Comparison of ENCODE assay signal across 1 cellular context in genomic region chr2:215833531-215834162, GRCh38.
TF ChIP-seq lines count a peak whose summit lies in the region.

No MANE protein-coding gene starts in this region.

TF ChIP-seq in HepG2, 621 proteins besides CTCF, POLR2A, EP300 and RAD21 (continued from another document and continues in another):
- TF ChIP-seq SSRP1 (CRISPR knock-in tag; IDR thresholded peaks at IDR 0.05) (no peak), ZSCAN21 (CRISPR knock-in tag; IDR thresholded peaks at IDR 0.05; ENCODE audit: borderline replicate concordance) (0 out of 2 replicates have a peak, but pooled peaks have one; percentile 56), ZKSCAN8 (CRISPR knock-in tag; IDR thresholded peaks at IDR 0.05; ENCODE audit: borderline replicate concordance) (peak; percentile 95; the same call in 1 of the 2 replicates), ZBTB49 (CRISPR knock-in tag; IDR thresholded peaks at IDR 0.05; ENCODE audit: borderline replicate concordance) (no peak), KDM1A (CRISPR knock-in tag; IDR thresholded peaks at IDR 0.05) (0 out of 2 replicates have a peak, but pooled peaks have one; percentile 68), REXO4 (CRISPR knock-in tag; IDR thresholded peaks at IDR 0.05; ENCODE audit: borderline replicate concordance) (no peak), DPF2 (CRISPR knock-in tag; IDR thresholded peaks at IDR 0.05; ENCODE audit: borderline replicate concordance, low read depth) (peak; percentile 96), KLF12 (CRISPR knock-in tag; IDR thresholded peaks at IDR 0.05; ENCODE audit: borderline replicate concordance) (no peak), TCF7L2 (IDR thresholded peaks at IDR 0.05; ENCODE audit: low read depth, low read length) (no peak), THRA (CRISPR knock-in tag; IDR thresholded peaks at IDR 0.05; ENCODE audit: borderline replicate concordance) (peak; percentile 95), RBM22 (optimal IDR thresholded peaks at IDR 0.05; ENCODE audit: low read length) (no peak), ARNT2 (CRISPR knock-in tag; IDR thresholded peaks at IDR 0.05; ENCODE audit: low read depth) (no peak; the same call in 1 of the 2 replicates), ZNF451 (CRISPR knock-in tag; IDR thresholded peaks at IDR 0.05) (no peak), POLR2AphosphoS2 (IDR thresholded peaks at IDR 0.05; ENCODE audit: low read depth, low read length) (no peak), ZNF616 (CRISPR knock-in tag; IDR thresholded peaks at IDR 0.05; ENCODE audit: low read depth) (no peak), LCORL (IDR thresholded peaks at IDR 0.05) (peak; percentile 88), LCORL (CRISPR knock-in tag; IDR thresholded peaks at IDR 0.05) (peak; percentile 74), HOXA7 (CRISPR knock-in tag; IDR thresholded peaks at IDR 0.05) (no peak), PCBP1 (IDR thresholded peaks at IDR 0.05; ENCODE audit: borderline replicate concordance, low read depth, low read length) (no peak), ZSCAN9 (CRISPR knock-in tag; IDR thresholded peaks at IDR 0.05; ENCODE audit: borderline replicate concordance) (peak; percentile 94), ZNF205 (CRISPR knock-in tag; IDR thresholded peaks at IDR 0.05) (peak; percentile 71; the same call in 1 of the 2 replicates), ZNF446 (CRISPR knock-in tag; IDR thresholded peaks at IDR 0.05) (no peak), KDM6A (CRISPR knock-in tag; IDR thresholded peaks at IDR 0.05; ENCODE audit: low read depth) (peak; percentile 78), ZNF816 (CRISPR knock-in tag; IDR thresholded peaks at IDR 0.05; ENCODE audit: borderline replicate concordance) (peak; percentile 96; the same call in 1 of the 2 replicates), ZNF563 (CRISPR knock-in tag; IDR thresholded peaks at IDR 0.05) (no peak), NFYB (CRISPR knock-in tag; IDR thresholded peaks at IDR 0.05) (no peak), ZNF792 (CRISPR knock-in tag; IDR thresholded peaks at IDR 0.05) (peak; percentile 99), ZNF224 (CRISPR knock-in tag; IDR thresholded peaks at IDR 0.05) (no peak), ZNF546 (CRISPR knock-in tag; conservative IDR thresholded peaks at IDR 0.05) (no peak), CENPT (CRISPR knock-in tag; IDR thresholded peaks at IDR 0.05; ENCODE audit: low read depth) (no peak), U2AF2 (IDR thresholded peaks at IDR 0.05; ENCODE audit: low read depth, low read length) (no peak), TEAD3 (CRISPR knock-in tag; optimal IDR thresholded peaks at IDR 0.05; ENCODE audit: borderline replicate concordance) (peak; percentile 71), HOXA3 (CRISPR knock-in tag; IDR thresholded peaks at IDR 0.05) (peak; percentile 67), ZNF878 (CRISPR knock-in tag; IDR thresholded peaks at IDR 0.05) (peak; percentile 70; the same call in 1 of the 2 replicates), ZNF407 (CRISPR knock-in tag; IDR thresholded peaks at IDR 0.05; ENCODE audit: not compliant biosample characterization) (no peak), IRF2 (CRISPR knock-in tag; IDR thresholded peaks at IDR 0.05) (peak; percentile 95), ZNF720 (CRISPR knock-in tag; IDR thresholded peaks at IDR 0.05) (no peak), BRD4 (CRISPR knock-in tag; IDR thresholded peaks at IDR 0.05) (peak; percentile 70; the same call in 1 of the 2 replicates), HOXD1 (CRISPR knock-in tag; IDR thresholded peaks at IDR 0.05) (no peak), NFIC (IDR thresholded peaks at IDR 0.05; ENCODE audit: low read length) (peak; percentile 99), MEIS2 (CRISPR knock-in tag; IDR thresholded peaks at IDR 0.05) (no peak), ZNF232 (CRISPR knock-in tag; IDR thresholded peaks at IDR 0.05; ENCODE audit: borderline replicate concordance) (no peak), ZNF562 (CRISPR knock-in tag; IDR thresholded peaks at IDR 0.05; ENCODE audit: borderline replicate concordance) (no peak), STAG1 (CRISPR knock-in tag; IDR thresholded peaks at IDR 0.05) (peak; percentile 50), ZNF333 (CRISPR knock-in tag; IDR thresholded peaks at IDR 0.05; ENCODE audit: borderline replicate concordance) (no peak), MED13 (CRISPR knock-in tag; IDR thresholded peaks at IDR 0.05) (peak; percentile 96; the same call in 1 of the 2 replicates), ZNF260 (CRISPR knock-in tag; IDR thresholded peaks at IDR 0.05; ENCODE audit: borderline replicate concordance, low read depth) (no peak), SP5 (CRISPR knock-in tag; IDR thresholded peaks at IDR 0.05; ENCODE audit: borderline replicate concordance, low read depth) (peak; percentile 49; the same call in 1 of the 2 replicates)
- TF ChIP-seq, protein P1, sequence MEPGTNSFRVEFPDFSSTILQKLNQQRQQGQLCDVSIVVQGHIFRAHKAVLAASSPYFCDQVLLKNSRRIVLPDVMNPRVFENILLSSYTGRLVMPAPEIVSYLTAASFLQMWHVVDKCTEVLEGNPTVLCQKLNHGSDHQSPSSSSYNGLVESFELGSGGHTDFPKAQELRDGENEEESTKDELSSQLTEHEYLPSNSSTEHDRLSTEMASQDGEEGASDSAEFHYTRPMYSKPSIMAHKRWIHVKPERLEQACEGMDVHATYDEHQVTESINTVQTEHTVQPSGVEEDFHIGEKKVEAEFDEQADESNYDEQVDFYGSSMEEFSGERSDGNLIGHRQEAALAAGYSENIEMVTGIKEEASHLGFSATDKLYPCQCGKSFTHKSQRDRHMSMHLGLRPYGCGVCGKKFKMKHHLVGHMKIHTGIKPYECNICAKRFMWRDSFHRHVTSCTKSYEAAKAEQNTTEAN (CRISPR knock-in tag; conservative IDR thresholded peaks at IDR 0.05), result peak; percentile 95
- TF ChIP-seq, protein P2, sequence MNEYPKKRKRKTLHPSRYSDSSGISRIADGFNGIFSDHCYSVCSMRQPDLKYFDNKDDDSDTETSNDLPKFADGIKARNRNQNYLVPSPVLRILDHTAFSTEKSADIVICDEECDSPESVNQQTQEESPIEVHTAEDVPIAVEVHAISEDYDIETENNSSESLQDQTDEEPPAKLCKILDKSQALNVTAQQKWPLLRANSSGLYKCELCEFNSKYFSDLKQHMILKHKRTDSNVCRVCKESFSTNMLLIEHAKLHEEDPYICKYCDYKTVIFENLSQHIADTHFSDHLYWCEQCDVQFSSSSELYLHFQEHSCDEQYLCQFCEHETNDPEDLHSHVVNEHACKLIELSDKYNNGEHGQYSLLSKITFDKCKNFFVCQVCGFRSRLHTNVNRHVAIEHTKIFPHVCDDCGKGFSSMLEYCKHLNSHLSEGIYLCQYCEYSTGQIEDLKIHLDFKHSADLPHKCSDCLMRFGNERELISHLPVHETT (CRISPR knock-in tag; conservative IDR thresholded peaks at IDR 0.05), result no peak; the same call in 1 of the 2 replicates
- TF ChIP-seq, protein P3, sequence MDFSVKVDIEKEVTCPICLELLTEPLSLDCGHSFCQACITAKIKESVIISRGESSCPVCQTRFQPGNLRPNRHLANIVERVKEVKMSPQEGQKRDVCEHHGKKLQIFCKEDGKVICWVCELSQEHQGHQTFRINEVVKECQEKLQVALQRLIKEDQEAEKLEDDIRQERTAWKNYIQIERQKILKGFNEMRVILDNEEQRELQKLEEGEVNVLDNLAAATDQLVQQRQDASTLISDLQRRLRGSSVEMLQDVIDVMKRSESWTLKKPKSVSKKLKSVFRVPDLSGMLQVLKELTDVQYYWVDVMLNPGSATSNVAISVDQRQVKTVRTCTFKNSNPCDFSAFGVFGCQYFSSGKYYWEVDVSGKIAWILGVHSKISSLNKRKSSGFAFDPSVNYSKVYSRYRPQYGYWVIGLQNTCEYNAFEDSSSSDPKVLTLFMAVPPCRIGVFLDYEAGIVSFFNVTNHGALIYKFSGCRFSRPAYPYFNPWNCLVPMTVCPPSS (IDR thresholded peaks at IDR 0.05), result no peak
- TF ChIP-seq, protein P4, sequence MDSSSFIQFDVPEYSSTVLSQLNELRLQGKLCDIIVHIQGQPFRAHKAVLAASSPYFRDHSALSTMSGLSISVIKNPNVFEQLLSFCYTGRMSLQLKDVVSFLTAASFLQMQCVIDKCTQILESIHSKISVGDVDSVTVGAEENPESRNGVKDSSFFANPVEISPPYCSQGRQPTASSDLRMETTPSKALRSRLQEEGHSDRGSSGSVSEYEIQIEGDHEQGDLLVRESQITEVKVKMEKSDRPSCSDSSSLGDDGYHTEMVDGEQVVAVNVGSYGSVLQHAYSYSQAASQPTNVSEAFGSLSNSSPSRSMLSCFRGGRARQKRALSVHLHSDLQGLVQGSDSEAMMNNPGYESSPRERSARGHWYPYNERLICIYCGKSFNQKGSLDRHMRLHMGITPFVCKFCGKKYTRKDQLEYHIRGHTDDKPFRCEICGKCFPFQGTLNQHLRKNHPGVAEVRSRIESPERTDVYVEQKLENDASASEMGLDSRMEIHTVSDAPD (CRISPR knock-in tag; IDR thresholded peaks at IDR 0.05), result peak; percentile 89; the same call in 1 of the 2 replicates
- TF ChIP-seq, protein P5, sequence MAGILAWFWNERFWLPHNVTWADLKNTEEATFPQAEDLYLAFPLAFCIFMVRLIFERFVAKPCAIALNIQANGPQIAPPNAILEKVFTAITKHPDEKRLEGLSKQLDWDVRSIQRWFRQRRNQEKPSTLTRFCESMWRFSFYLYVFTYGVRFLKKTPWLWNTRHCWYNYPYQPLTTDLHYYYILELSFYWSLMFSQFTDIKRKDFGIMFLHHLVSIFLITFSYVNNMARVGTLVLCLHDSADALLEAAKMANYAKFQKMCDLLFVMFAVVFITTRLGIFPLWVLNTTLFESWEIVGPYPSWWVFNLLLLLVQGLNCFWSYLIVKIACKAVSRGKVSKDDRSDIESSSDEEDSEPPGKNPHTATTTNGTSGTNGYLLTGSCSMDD (CRISPR knock-in tag; IDR thresholded peaks at IDR 0.05), result no peak
